Comparison of ENCODE assay signal across 12 cellular contexts in the genomic region with DNA sequence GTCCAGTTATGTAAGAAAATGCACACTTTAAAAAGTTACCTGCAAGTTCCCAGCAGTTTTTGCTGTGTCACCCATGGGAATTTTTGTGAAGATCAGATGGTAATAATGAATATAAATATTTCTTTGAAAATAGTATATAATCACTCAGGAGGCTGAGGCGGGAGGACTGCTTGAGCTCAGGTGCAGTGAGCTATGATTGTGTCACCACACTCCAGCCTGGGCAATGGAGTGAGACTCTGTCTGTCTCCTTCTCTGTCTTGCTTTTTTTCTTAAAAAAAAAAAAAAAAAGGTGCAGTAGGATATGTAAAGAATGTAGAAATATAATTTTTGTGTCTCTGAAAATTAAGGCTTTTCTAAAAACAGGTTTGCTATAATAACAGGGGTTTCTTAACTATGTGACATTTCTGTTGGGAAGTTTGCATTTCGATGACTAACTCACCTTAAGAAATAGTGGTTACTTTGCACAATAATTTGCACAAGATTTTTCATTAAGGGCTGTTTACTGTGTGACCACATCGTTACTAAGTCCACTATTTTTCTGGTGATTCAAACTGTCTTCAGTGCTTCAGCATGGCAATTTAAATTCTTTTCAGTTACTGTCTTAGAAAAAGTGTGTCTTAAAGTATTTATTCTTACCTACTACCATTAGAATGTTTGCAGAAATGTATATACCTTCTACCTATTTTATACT. TPM values are rescaled to one million over a fixed set of nuclear protein-coding genes. Genes with fewer than 3 reads are reported as not detected.
DNase-seq lines count a peak whose midpoint lies in the region; ATAC-seq, FAIRE-seq and TF ChIP-seq lines count a peak whose summit lies in the region.
"Had no signal": no experiment of that assay in that cellular context is flagged by ENCODE, and none has a peak within 500 bp of the region (broad histone marks: within the 10 kb centered on the region; RNA-seq: fewer than 3 reads in every experiment).

No MANE protein-coding gene starts in this region.

- no peak overlapping the region for H3K14ac ChIP-seq in mesenchymal stem cell (ENCODE audit: low read length in 2 of 2)

- intact Hi-C loops in endothelial cell of umbilical vein (cut with micrococcal nuclease) (no loop called here), OCI-LY7 (cut with micrococcal nuclease; ENCODE audit: unreplicated experiment) (no loop called here)

- no peak overlapping the region for H2BK15ac ChIP-seq in mesenchymal stem cell (ENCODE audit: low read depth, poor library complexity, severe bottlenecking)

- dilution Hi-C loops in endothelial cell of umbilical vein (cut with MboI; ENCODE audit: extremely low pct_ligation_motif_present, low sequenced_read_pairs), result no loop called here

- POLR2A ChIA-PET in endothelial cell of umbilical vein (lab: Charles Lee), result no interaction called here
- POLR2A ChIA-PET in OCI-LY7 (lab: Charles Lee), result no interaction called here

- H3K4me1 ChIP-seq in endothelial cell of umbilical vein (ENCODE audit: control insufficient read depth, extremely low read depth, insufficient read depth, low read length) (peaks cover 9% of the 10 kb centered on the region), mesenchymal stem cell (ENCODE audit: control insufficient read depth, insufficient read depth, low read depth, low read length) (no peaks in the 10 kb centered on the region), OCI-LY7 (ENCODE audit: insufficient read depth, low read length, poor library complexity, severe bottlenecking) (no peaks in the 10 kb centered on the region), right atrium auricular region (no peaks in the 10 kb centered on the region)

- no peak overlapping the region for H3K4me3 Mint-ChIP-seq in activated naive CD8-positive, alpha-beta T cell treated with anti-CD3 and anti-CD28 coated beads for 36 hours

- no peaks in the 10 kb centered on the region for H3K9me2 ChIP-seq in OCI-LY7 (ENCODE audit: insufficient read depth, low read length)

- no peak overlapping the region for H3K4me3 ChIP-seq in endothelial cell of umbilical vein (replicated peaks in 1 of 3; ENCODE audit: insufficient read depth in 1 of 3, low read depth in 1 of 3, low read length in 3 of 3)
- H3K4me3 ChIP-seq in mesenchymal stem cell (ENCODE audit: insufficient read depth in 1 of 2, low read depth in 1 of 2, low read length in 2 of 2), result peak overlapping the region in 1 of 2 experiments; percentile 1
- H3K4me3 ChIP-seq in OCI-LY7 (ENCODE audit: low read depth, low read length, poor library complexity, severe bottlenecking), result no peak overlapping the region
- H3K4me3 ChIP-seq in right atrium auricular region, result no peak overlapping the region
- H3K4me3 ChIP-seq: upper lobe of left lung had no signal

- no peaks in the 10 kb centered on the region for H3K9me3 ChIP-seq in endothelial cell of umbilical vein (replicated peaks; ENCODE audit: control insufficient read depth, insufficient read depth, low read length)
- no peaks in the 10 kb centered on the region for H3K9me3 ChIP-seq in mesenchymal stem cell (ENCODE audit: control insufficient read depth, low read length)
- no peaks in the 10 kb centered on the region for H3K9me3 ChIP-seq in OCI-LY7 (ENCODE audit: low read length)
- H3K9me3 ChIP-seq in right atrium auricular region, result peaks cover 0 to 13% of the 10 kb centered on the region in 2 donors
- H3K9me3 ChIP-seq: upper lobe of left lung had no signal

- H3K27me3 ChIP-seq in endothelial cell of umbilical vein (ENCODE audit: control insufficient read depth in 2 of 2, insufficient read depth in 2 of 2, low read length in 2 of 2), result no peaks in the 10 kb centered on the region
- H3K27me3 ChIP-seq in mesenchymal stem cell (ENCODE audit: control insufficient read depth in 1 of 2, insufficient read depth in 1 of 2, low read length in 2 of 2), result no peaks in the 10 kb centered on the region
- H3K27me3 ChIP-seq in right atrium auricular region, result no peaks in the 10 kb centered on the region
- H3K27me3 ChIP-seq: upper lobe of left lung had no signal

- peaks cover 29% of the 10 kb centered on the region for H3K79me1 ChIP-seq in mesenchymal stem cell (replicated peaks; ENCODE audit: low read length, poor library complexity, severe bottlenecking)

- H4K20me1 ChIP-seq in endothelial cell of umbilical vein (replicated peaks; ENCODE audit: control insufficient read depth, extremely low read depth, insufficient read depth, low read length) (no peaks in the 10 kb centered on the region), OCI-LY7 (ENCODE audit: insufficient read depth, low read length) (no peaks in the 10 kb centered on the region)

- WGBS in mesenchymal stem cell, result 92% methylated on average over 2 of the region's 3 CpGs

- TF ChIP-seq CTCF in endothelial cell of umbilical vein (IDR thresholded peaks at IDR 0.05; ENCODE audit: extremely low read depth in 1 of 2, insufficient read depth in 1 of 2, low read depth in 1 of 2, low read length in 2 of 2) (no peak), OCI-LY7 (conservative IDR thresholded peaks at IDR 0.05; ENCODE audit: low read length) (no peak), right atrium auricular region (IDR thresholded peaks at IDR 0.05) (no peak)

- no peak overlapping the region for H2BK5ac ChIP-seq in mesenchymal stem cell (ENCODE audit: low read depth, low read length, poor library complexity, severe bottlenecking)

- H3K23ac ChIP-seq in mesenchymal stem cell (ENCODE audit: low read length in 2 of 2), result no peak overlapping the region

- no TSS peak for BruUV-seq in endothelial cell of umbilical vein (replicated peaks; lab: Mats Ljungman, UMichigan)
- BruUV-seq in OCI-LY7 (replicated peaks; lab: Mats Ljungman, UMichigan), result no TSS peak

- no peak overlapping the region for H4K91ac ChIP-seq in mesenchymal stem cell (ENCODE audit: low read length)

- no peaks in the 10 kb centered on the region for H3K27me3 Mint-ChIP-seq in activated naive CD8-positive, alpha-beta T cell treated with anti-CD3 and anti-CD28 coated beads for 36 hours

- CTCF ChIA-PET in endothelial cell of umbilical vein (lab: Charles Lee), result interaction anchor here (0.8 to 0.9 kb wide), 2 partner anchors 10 to 150 kb away, joined by 3 read pairs; no protein-coding TSS in a partner anchor
- CTCF ChIA-PET in OCI-LY7 (lab: Charles Lee; ENCODE audit: unreplicated experiment), result no interaction called here

- no peak overlapping the region for H3K9ac ChIP-seq in endothelial cell of umbilical vein (replicated peaks; ENCODE audit: extremely low read depth, insufficient read depth, low read length)
- peak overlapping the region; percentile 66 for H3K9ac ChIP-seq in mesenchymal stem cell (ENCODE audit: low read length)

- no peak overlapping the region for H2BK12ac ChIP-seq in mesenchymal stem cell (ENCODE audit: low read length in 2 of 2)

- no peak overlapping the region for H3K4ac ChIP-seq in mesenchymal stem cell (ENCODE audit: low read depth in 1 of 2, low read length in 2 of 2)

- H3K4me2 ChIP-seq in endothelial cell of umbilical vein (ENCODE audit: insufficient read depth, low read length), result no peak overlapping the region
- H3K4me2 ChIP-seq in mesenchymal stem cell (ENCODE audit: low read length, poor library complexity, severe bottlenecking), result no peak overlapping the region
- no peak overlapping the region for H3K4me2 ChIP-seq in OCI-LY7 (ENCODE audit: low read length)

- no peak overlapping the region for H4K8ac ChIP-seq in mesenchymal stem cell (ENCODE audit: low read length)

- no peaks in the 10 kb centered on the region for H3K9me1 ChIP-seq in endothelial cell of umbilical vein (replicated peaks; ENCODE audit: control insufficient read depth, extremely low read depth, insufficient read depth, low read length)

- H3K18ac ChIP-seq in mesenchymal stem cell (ENCODE audit: low read depth in 1 of 2, low read length in 2 of 2), result no peak overlapping the region

- FAIRE-seq in endothelial cell of umbilical vein (lab: Jason Lieb, UNC), result peak; percentile 31

- H3K27ac ChIP-seq in endothelial cell of umbilical vein (ENCODE audit: insufficient read depth, low read depth, low read length), result no peak overlapping the region
- H3K27ac ChIP-seq in mesenchymal stem cell (ENCODE audit: low read length, poor library complexity, severe bottlenecking), result no peak overlapping the region
- H3K27ac ChIP-seq in OCI-LY7 (ENCODE audit: low read depth, low read length, poor library complexity, severe bottlenecking), result no peak overlapping the region
- H3K27ac ChIP-seq in right atrium auricular region, result no peak overlapping the region

- peaks cover 63% of the 10 kb centered on the region for H3K36me3 Mint-ChIP-seq in activated naive CD8-positive, alpha-beta T cell treated with anti-CD3 and anti-CD28 coated beads for 36 hours

- no peak overlapping the region for H2BK120ac ChIP-seq in mesenchymal stem cell (ENCODE audit: low read depth, low read length)

- DNase-seq in CD1c-positive myeloid dendritic cell (ENCODE audit: extremely low spot score) (peak; percentile 63), NCI-H460 (ENCODE audit: extremely low read depth, low read depth) (peak; percentile 26), endothelial cell of umbilical vein (ENCODE audit: low read depth, low spot score) (no peak), mesenchymal stem cell (peak; percentile 85), OCI-LY7 (ENCODE audit: low spot score) (no peak), right atrium auricular region (ENCODE audit: low spot score) (no peak)
- DNase-seq in activated naive CD8-positive, alpha-beta T cell treated with anti-CD3 and anti-CD28 coated beads for 36 hours, result no peak
- DNase-seq: NCI-H1105, right cardiac atrium, upper lobe of left lung had no signal

- no peak overlapping the region for H3K27ac Mint-ChIP-seq in activated naive CD8-positive, alpha-beta T cell treated with anti-CD3 and anti-CD28 coated beads for 36 hours
- H3K27ac Mint-ChIP-seq: activated naive CD4-positive, alpha-beta T cell treated with anti-CD3 and anti-CD28 coated beads, Interleukin-2, amount 50 U/mL, for 72 hours had no signal

- H3K79me2 ChIP-seq in endothelial cell of umbilical vein (ENCODE audit: control insufficient read depth, insufficient read depth, low read length), result peaks cover 11% of the 10 kb centered on the region
- no peaks in the 10 kb centered on the region for H3K79me2 ChIP-seq in OCI-LY7 (ENCODE audit: insufficient read depth, low read depth, low read length)

- no peak for ATAC-seq in GM19324 (IDR thresholded peaks at IDR 0.05; ENCODE audit: low FRiP score, unreplicated experiment)
- ATAC-seq: activated naive CD4-positive, alpha-beta T cell treated with anti-CD3 and anti-CD28 coated beads, Interleukin-2, amount 50 U/mL, for 72 hours; right cardiac atrium had no signal

- H3K36me3 ChIP-seq in endothelial cell of umbilical vein (ENCODE audit: control insufficient read depth in 2 of 2, extremely low read depth in 1 of 2, insufficient read depth in 2 of 2, low read length in 2 of 2), result no peaks in the 10 kb centered on the region
- peaks cover 10 to 24% of the 10 kb centered on the region in 2 experiments for H3K36me3 ChIP-seq in mesenchymal stem cell (ENCODE audit: control insufficient read depth in 1 of 2, insufficient read depth in 2 of 2, low read depth in 1 of 2, low read length in 2 of 2)
- H3K36me3 ChIP-seq in OCI-LY7 (ENCODE audit: insufficient read depth, low read length), result peaks cover 19% of the 10 kb centered on the region
- peaks cover 40% of the 10 kb centered on the region for H3K36me3 ChIP-seq in right atrium auricular region

- H2AK5ac ChIP-seq in mesenchymal stem cell (ENCODE audit: low read length, severe bottlenecking), result no peak overlapping the region

- no peak for TF ChIP-seq POLR2A in endothelial cell of umbilical vein (IDR thresholded peaks at IDR 0.05; ENCODE audit: low read depth, low read length)

- peaks cover 4% of the 10 kb centered on the region for H3K9me3 Mint-ChIP-seq in activated naive CD8-positive, alpha-beta T cell treated with anti-CD3 and anti-CD28 coated beads for 36 hours

- H3K4me1 Mint-ChIP-seq in activated naive CD8-positive, alpha-beta T cell treated with anti-CD3 and anti-CD28 coated beads for 36 hours, result no peaks in the 10 kb centered on the region

- H2AFZ ChIP-seq in endothelial cell of umbilical vein (ENCODE audit: low read depth, low read length) (no peak overlapping the region), mesenchymal stem cell (ENCODE audit: low read depth, low read length) (no peak overlapping the region), OCI-LY7 (ENCODE audit: low read length) (no peak overlapping the region)

RNA-seq across cellular contexts. Expression of a gene that starts 37.3 kb away (rescaled TPM):
- total RNA-seq in NCI-H460 (2014; rRNA removed; shearing (Covaris generic)), result 27.0 and 29.5 TPM in 2 replicates
- polyA plus RNA-seq in NCI-H460 (2014; cell fraction: nucleus; rRNA removed), result 11.7 and 13.4 TPM in 2 replicates
- 48.6 and 51.2 TPM in 2 replicates for total RNA-seq in endothelial cell of umbilical vein
- 13.9 and 17.0 TPM in 2 replicates for polyA plus RNA-seq in endothelial cell of umbilical vein
- polyA plus RNA-seq in endothelial cell of umbilical vein (2011; cell fraction: cytosol; rRNA removed), result 17.7 and 19.7 TPM in 2 replicates
- 14.5 and 18.0 TPM in 2 replicates for polyA plus RNA-seq in endothelial cell of umbilical vein (2011; cell fraction: nucleus; rRNA removed)
- polyA plus RNA-seq in endothelial cell of umbilical vein (2012), result 34.3 and 43.0 TPM in 2 replicates
- 42.5 and 53.5 TPM in 2 replicates for polyA minus RNA-seq in endothelial cell of umbilical vein
- polyA minus RNA-seq in endothelial cell of umbilical vein (2011; cell fraction: cytosol; rRNA and poly(A)+ RNA removed), result 12.1 TPM
- polyA minus RNA-seq in endothelial cell of umbilical vein (2011; cell fraction: nucleus; rRNA and poly(A)+ RNA removed), result 17.5 and 21.3 TPM in 2 replicates
- polyA plus RNA-seq in mesenchymal stem cell (2013, experiment 1 of 2), result 45.0 TPM
- polyA plus RNA-seq in mesenchymal stem cell (2013, experiment 2 of 2), result 46.6 TPM
- 5.0 and 5.4 TPM in 2 replicates for total RNA-seq in OCI-LY7 (2014; rRNA removed; shearing (Covaris generic))
- 10.0 and 11.1 TPM in 2 replicates for total RNA-seq in OCI-LY7 (2022)
- total RNA-seq in activated naive CD8-positive, alpha-beta T cell treated with anti-CD3 and anti-CD28 coated beads for 36 hours, result 10 to 100 TPM; 19.1 to 19.6 TPM
- total RNA-seq in right atrium auricular region, result 10 to 100 TPM; 32.6 to 37.7 TPM

Comparison
In these comparisons a context has a peak if more than half of its experiments do, and no peak if none do; other contexts are left out.
1. DNase-seq: peak in CD1c-positive myeloid dendritic cell (single experiment), NCI-H460 (single experiment) and mesenchymal stem cell (single experiment); none in endothelial cell of umbilical vein (single experiment), OCI-LY7 (single experiment), activated naive CD8-positive, alpha-beta T cell treated with anti-CD3 and anti-CD28 coated beads for 36 hours (single experiment) and right atrium auricular region (single experiment).